Comparison of ENCODE assay signal across 18 cellular contexts in genomic region chr22:41989246-41989645, GRCh38. TPM values are rescaled to one million over a fixed set of nuclear protein-coding genes. Genes with fewer than 3 reads are reported as not detected.
DNase-seq lines count a peak whose midpoint lies in the region; ATAC-seq and TF ChIP-seq lines count a peak whose summit lies in the region.
"Had no signal": no experiment of that assay in that cellular context is flagged by ENCODE, and none has a peak within 500 bp of the region (broad histone marks: within the 10 kb centered on the region; RNA-seq: fewer than 3 reads in every experiment).

No MANE protein-coding gene starts in this region.

- no peaks in the 10 kb centered on the region for H3K36me3 Mint-ChIP-seq in chondrocyte (ENCODE audit: low read depth)
- H3K36me3 Mint-ChIP-seq in progenitor cell of endocrine pancreas (ENCODE audit: insufficient read depth) = peaks cover 9% of the 10 kb centered on the region
- H3K36me3 Mint-ChIP-seq: CD8-positive, alpha-beta T cell had no signal

- TF ChIP-seq CTCF in chondrocyte (IDR thresholded peaks at IDR 0.05) (no peak), progenitor cell of endocrine pancreas (IDR thresholded peaks at IDR 0.05; ENCODE audit: unreplicated experiment) (no peak)

- no peak for ATAC-seq in GM21390 (IDR thresholded peaks at IDR 0.05; ENCODE audit: unreplicated experiment)
- ATAC-seq: CD8-positive, alpha-beta T cell; GM12878 had no signal

- H3K27ac Mint-ChIP-seq in chondrocyte (ENCODE audit: unreplicated experiment) (no peak overlapping the region), progenitor cell of endocrine pancreas (peak overlapping the region; percentile 34)
- H3K27ac Mint-ChIP-seq: B cell; CD8-positive, alpha-beta T cell; H9 had no signal

- DNase-seq in chondrocyte (ENCODE audit: low spot score) (peak; percentile 74), islet precursor cell (peak; percentile 43), progenitor cell of endocrine pancreas (ENCODE audit: low spot score, unreplicated experiment) (no peak), inferior parietal cortex (ENCODE audit: extremely low spot score) (no peak), pons (ENCODE audit: low spot score) (no peak)
- DNase-seq: Calu3; CD8-positive, alpha-beta T cell; DMS 273 treated with DMSO at 0.1 percent for 48 hours; DMS53; DND-41; EL; H9 had no signal

- no peak overlapping the region for H3K4me3 Mint-ChIP-seq in chondrocyte (ENCODE audit: unreplicated experiment)
- H3K4me3 Mint-ChIP-seq in progenitor cell of endocrine pancreas (ENCODE audit: low read depth) = no peak overlapping the region
- H3K4me3 Mint-ChIP-seq: B cell; CD8-positive, alpha-beta T cell; H9 had no signal

- no peaks in the 10 kb centered on the region for H3K4me1 Mint-ChIP-seq in chondrocyte (ENCODE audit: low read depth)
- H3K4me1 Mint-ChIP-seq in progenitor cell of endocrine pancreas (ENCODE audit: low read depth) = no peaks in the 10 kb centered on the region
- H3K4me1 Mint-ChIP-seq: B cell, H9 had no signal

- H3K27me3 Mint-ChIP-seq in chondrocyte (ENCODE audit: low read depth) (peaks cover 2% of the 10 kb centered on the region), progenitor cell of endocrine pancreas (no peaks in the 10 kb centered on the region)

- H3K9me3 Mint-ChIP-seq in chondrocyte (ENCODE audit: low read depth) = no peaks in the 10 kb centered on the region
- H3K9me3 Mint-ChIP-seq in progenitor cell of endocrine pancreas (ENCODE audit: low read depth) = no peaks in the 10 kb centered on the region
- H3K9me3 Mint-ChIP-seq: CD8-positive, alpha-beta T cell; H9 had no signal

RNA-seq across cellular contexts. Expression of gene WBP2NL, which starts 9.3 kb away (rescaled TPM):
- total RNA-seq in chondrocyte = not detected in 3 replicates
- not detected in 2 replicates for total RNA-seq in progenitor cell of endocrine pancreas
- total RNA-seq: A172, G401, H1 had no signal

RNA-seq across cellular contexts. Expression of gene SEPTIN3, which starts 20.0 kb away (rescaled TPM):
- total RNA-seq in chondrocyte = 0.87 to 0.92 TPM (median 0.92 TPM) in 3 replicates
- total RNA-seq in progenitor cell of endocrine pancreas = 24.4 and 25.1 TPM in 2 replicates

RNA-seq across cellular contexts. Expression of gene CENPM, which starts 42.3 kb away (rescaled TPM):
- total RNA-seq in chondrocyte = 3.3 to 9.3 TPM (median 3.3 TPM) in 3 replicates
- total RNA-seq in progenitor cell of endocrine pancreas = 16.4 and 16.9 TPM in 2 replicates

Comparison
In these comparisons a context has a peak if more than half of its experiments do, and no peak if none do; other contexts are left out.
1. DNase-seq: peak in chondrocyte (single experiment) and islet precursor cell (single experiment); none in progenitor cell of endocrine pancreas (single experiment), inferior parietal cortex (single experiment) and pons (single experiment).
2. RNA of gene SEPTIN3, which starts 20.0 kb away (total RNA-seq): 24.4 to 25.1 TPM in progenitor cell of endocrine pancreas; 0.87 to 0.92 TPM in chondrocyte; every median in the first group is over 10 times any median in the second.